ENCODE assay signal across 8 cellular contexts in genomic region chr3:46406786-46407611, GRCh38. TPM values are rescaled to one million over a fixed set of nuclear protein-coding genes. Genes with fewer than 3 reads are reported as not detected.
A peak's percentile ranks its signal among the peaks of the same experiment; 100 is the strongest.
DNase-seq lines count a peak whose midpoint lies in the region; ATAC-seq and TF ChIP-seq lines count a peak whose summit lies in the region.

TSS of gene CCR5AS (minus strand) at chr3:46407066.
A gene with protein sequence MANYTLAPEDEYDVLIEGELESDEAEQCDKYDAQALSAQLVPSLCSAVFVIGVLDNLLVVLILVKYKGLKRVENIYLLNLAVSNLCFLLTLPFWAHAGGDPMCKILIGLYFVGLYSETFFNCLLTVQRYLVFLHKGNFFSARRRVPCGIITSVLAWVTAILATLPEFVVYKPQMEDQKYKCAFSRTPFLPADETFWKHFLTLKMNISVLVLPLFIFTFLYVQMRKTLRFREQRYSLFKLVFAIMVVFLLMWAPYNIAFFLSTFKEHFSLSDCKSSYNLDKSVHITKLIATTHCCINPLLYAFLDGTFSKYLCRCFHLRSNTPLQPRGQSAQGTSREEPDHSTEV (plus strand): TSS chr3:46407259. CDS start chr3:46408080, 821 bp downstream.

- H3K36me3 ChIP-seq in effector memory CD4-positive, alpha-beta T cell (ENCODE audit: control insufficient read depth, insufficient read depth, low read length): no peaks in the 10 kb centered on the region
- H3K36me3 ChIP-seq in muscle layer of duodenum (ENCODE audit: control insufficient read depth in 1 of 2, insufficient read depth in 2 of 2, low read length in 2 of 2): no peaks in the 10 kb centered on the region
- no peaks in the 10 kb centered on the region for H3K36me3 ChIP-seq in subcutaneous abdominal adipose tissue (ENCODE audit: control insufficient read depth in 5 of 5, insufficient read depth in 5 of 5, low read length in 5 of 5)

- no peaks in the 10 kb centered on the region for H3K9me3 ChIP-seq in effector memory CD4-positive, alpha-beta T cell (ENCODE audit: control insufficient read depth, low read length)
- H3K9me3 ChIP-seq in muscle layer of duodenum (ENCODE audit: control insufficient read depth in 1 of 2, low read length in 2 of 2) (no peaks in the 10 kb centered on the region), subcutaneous abdominal adipose tissue (ENCODE audit: control insufficient read depth in 5 of 5, low read length in 5 of 5) (no peaks in the 10 kb centered on the region)

- H3K27me3 ChIP-seq in effector memory CD4-positive, alpha-beta T cell (replicated peaks; ENCODE audit: control insufficient read depth, insufficient read depth, low read length, poor library complexity, severe bottlenecking): no peaks in the 10 kb centered on the region
- H3K27me3 ChIP-seq in muscle layer of duodenum (ENCODE audit: low read depth, low read length) (no peaks in the 10 kb centered on the region), subcutaneous abdominal adipose tissue (ENCODE audit: control insufficient read depth in 5 of 5, insufficient read depth in 4 of 5, low read length in 5 of 5) (no peaks in the 10 kb centered on the region)

- H3K27ac ChIP-seq in VCaP: peak within 1 kb of the TSS; percentile 84
- no peak within 1 kb of the TSS for H3K27ac ChIP-seq in effector memory CD4-positive, alpha-beta T cell (ENCODE audit: insufficient read depth, low read length, poor library complexity, severe bottlenecking)
- H3K27ac ChIP-seq in muscle layer of duodenum (ENCODE audit: low read length): peak within 1 kb of the TSS; percentile 90
- H3K27ac ChIP-seq in subcutaneous abdominal adipose tissue (ENCODE audit: low read depth, low read length): peak within 1 kb of the TSS; percentile 74

- no peak for ATAC-seq in GM18907 (IDR thresholded peaks at IDR 0.05; ENCODE audit: unreplicated experiment)

- peaks cover 6% of the 10 kb centered on the region for H3K4me1 ChIP-seq in effector memory CD4-positive, alpha-beta T cell (ENCODE audit: control insufficient read depth, insufficient read depth, low read length, poor library complexity, severe bottlenecking)
- H3K4me1 ChIP-seq in muscle layer of duodenum (ENCODE audit: control insufficient read depth in 1 of 2, insufficient read depth in 2 of 2, low read length in 2 of 2) (peaks cover 0 to 8% of the 10 kb centered on the region in 2 donors), subcutaneous abdominal adipose tissue (ENCODE audit: control insufficient read depth in 5 of 5, insufficient read depth in 5 of 5, low read length in 5 of 5) (peaks cover 0 to 57% (median 20%) of the 10 kb centered on the region in 5 donors)

- H3K9ac ChIP-seq in subcutaneous abdominal adipose tissue (ENCODE audit: low read length in 5 of 5): peak within 1 kb of the TSS; percentile 2 to 78 (median 64)

- H3K4me3 ChIP-seq in effector memory CD4-positive, alpha-beta T cell (ENCODE audit: insufficient read depth, low read depth, low read length, poor library complexity, severe bottlenecking): peak within 1 kb of the TSS; percentile 12
- H3K4me3 ChIP-seq in muscle layer of duodenum (ENCODE audit: low read depth in 1 of 2, low read length in 2 of 2): peak within 1 kb of the TSS; percentile 19 to 61
- H3K4me3 ChIP-seq in subcutaneous abdominal adipose tissue (ENCODE audit: low read depth in 1 of 5, low read length in 5 of 5): peak within 1 kb of the TSS; percentile 28 to 69 (median 59)

- peak; percentile 40 for DNase-seq in activated gamma-delta T cell treated with Interleukin-2 at 50 U/mL for 16 hours
- DNase-seq in activated gamma-delta T cell (lab: John Stamatoyannopoulos, UW): no peak
- DNase-seq in effector memory CD4-positive, alpha-beta T cell: peak in 2 of 3 donors; percentile 3 to 14
- no peak for DNase-seq in cerebellum (ENCODE audit: low spot score)

- no peak for TF ChIP-seq CTCF in VCaP (conservative IDR thresholded peaks at IDR 0.05)

RNA-seq across cellular contexts. Expression of the second gene that starts in this region (rescaled TPM):
- 0.36 TPM for total RNA-seq in cerebellum

Comparison
In these comparisons a context has a peak if more than half of its experiments do, and no peak if none do; other contexts are left out.
1. DNase-seq: peak in activated gamma-delta T cell treated with Interleukin-2 at 50 U/mL for 16 hours (single experiment) and effector memory CD4-positive, alpha-beta T cell (2 of 3); none in activated gamma-delta T cell (single experiment) and cerebellum (single experiment).
2. Peak in every context shown above with its lines, with median percentiles within 50 percentile points of each other: H3K4me3 ChIP-seq.